ENCODE assay signal across 23 cellular contexts in genomic region chr18:47577520-47577919, GRCh38.
DNase-seq lines count a peak whose midpoint lies in the region; TF ChIP-seq lines count a peak whose summit lies in the region.
"Had no signal": no experiment of that assay in that cellular context is flagged by ENCODE, and none has a peak within 500 bp of the region (broad histone marks: within the 10 kb centered on the region; RNA-seq: fewer than 3 reads in every experiment).

No MANE protein-coding gene starts in this region.

- no peak overlapping the region for H3K14ac ChIP-seq in neuronal stem cell (ENCODE audit: low read length)

- no peaks in the 10 kb centered on the region for H3K36me3 ChIP-seq in OCI-LY3 (replicated peaks; ENCODE audit: low read depth, low read length)
- H3K36me3 ChIP-seq in neuronal stem cell (replicated peaks in 1 of 2; ENCODE audit: control insufficient read depth in 2 of 2, insufficient read depth in 2 of 2, low read length in 2 of 2), result no peaks in the 10 kb centered on the region
- no peaks in the 10 kb centered on the region for H3K36me3 ChIP-seq in endodermal cell (ENCODE audit: control insufficient read depth, insufficient read depth, low read length)
- H3K36me3 ChIP-seq: BE2C, SJSA1 had no signal

- no peaks in the 10 kb centered on the region for H3K9me3 Mint-ChIP-seq in endodermal cell

- no peak overlapping the region for H2BK5ac ChIP-seq in neuronal stem cell (ENCODE audit: low read length)

- no peak overlapping the region for H4K91ac ChIP-seq in neuronal stem cell (ENCODE audit: low read depth, low read length, poor library complexity)

- no peak overlapping the region for H3K4ac ChIP-seq in neuronal stem cell (ENCODE audit: low read length)

- TF ChIP-seq CTCF in OCI-LY3 (IDR thresholded peaks at IDR 0.05; ENCODE audit: low read depth, low read length) (no peak), endodermal cell (conservative IDR thresholded peaks at IDR 0.05) (no peak)

- H3K4me2 ChIP-seq in OCI-LY3 (ENCODE audit: low read length) (peak overlapping the region; percentile 23), neuronal stem cell (ENCODE audit: insufficient read depth, low read length, poor library complexity, severe bottlenecking) (no peak overlapping the region)
- H3K4me2 ChIP-seq: KMS-11 had no signal

- no peaks in the 10 kb centered on the region for H3K79me1 ChIP-seq in neuronal stem cell (ENCODE audit: low read depth, low read length)

- no peak overlapping the region for H3K23ac ChIP-seq in neuronal stem cell (ENCODE audit: low read depth, low read length, poor library complexity)

- H3K4me1 ChIP-seq in OCI-LY3 (ENCODE audit: low read length), result peaks cover 5% of the 10 kb centered on the region; the same call in 1 of the 2 replicates
- H3K4me1 ChIP-seq in neuronal stem cell (ENCODE audit: control insufficient read depth in 2 of 2, insufficient read depth in 1 of 2, low read depth in 1 of 2, low read length in 2 of 2), result peaks cover 0 to 5% of the 10 kb centered on the region in 2 donors
- peaks cover 9% of the 10 kb centered on the region for H3K4me1 ChIP-seq in endodermal cell (ENCODE audit: control insufficient read depth, insufficient read depth, low read length)
- H3K4me1 ChIP-seq: BE2C, SJSA1 had no signal

- no peak overlapping the region for H3K27ac Mint-ChIP-seq in endodermal cell
- H3K27ac Mint-ChIP-seq: CD14-positive monocyte; CD8-positive, alpha-beta memory T cell; IgD-negative memory B cell had no signal

- H3K4me3 Mint-ChIP-seq in endodermal cell, result no peak overlapping the region
- H3K4me3 Mint-ChIP-seq: CD14-positive monocyte; CD8-positive, alpha-beta memory T cell; IgD-negative memory B cell had no signal

- H3K27ac ChIP-seq in OCI-LY3 (ENCODE audit: low read length), result no peak overlapping the region
- no peak overlapping the region for H3K27ac ChIP-seq in neuronal stem cell (replicated peaks; ENCODE audit: low read length)
- no peak overlapping the region for H3K27ac ChIP-seq in endodermal cell (ENCODE audit: low read depth, low read length)
- no peak overlapping the region for H3K27ac ChIP-seq in substantia nigra (ENCODE audit: low read depth, low read length, poor library complexity, severe bottlenecking)
- H3K27ac ChIP-seq: 22Rv1, KMS-11, SJSA1 had no signal

- H3K27me3 Mint-ChIP-seq in endodermal cell (ENCODE audit: insufficient read depth), result peaks cover 3% of the 10 kb centered on the region

- H3K27me3 ChIP-seq in OCI-LY3 (ENCODE audit: low read depth, low read length), result peaks cover 16% of the 10 kb centered on the region; the same call in 1 of the 2 replicates
- no peaks in the 10 kb centered on the region for H3K27me3 ChIP-seq in neuronal stem cell (ENCODE audit: control insufficient read depth in 3 of 3, insufficient read depth in 3 of 3, low read depth in 1 of 3, low read length in 3 of 3)
- no peaks in the 10 kb centered on the region for H3K27me3 ChIP-seq in endodermal cell (ENCODE audit: control insufficient read depth, insufficient read depth, low read length, poor library complexity, severe bottlenecking)
- H3K27me3 ChIP-seq: BE2C had no signal

- H3K36me3 Mint-ChIP-seq in endodermal cell (ENCODE audit: low read depth), result no peaks in the 10 kb centered on the region
- H3K36me3 Mint-ChIP-seq: CD14-positive monocyte; CD8-positive, alpha-beta memory T cell had no signal

- H3K18ac ChIP-seq in neuronal stem cell (ENCODE audit: low read length), result no peak overlapping the region

- WGBS in neuronal stem cell (ENCODE audit: extremely low coverage in 2 of 2, insufficient read length in 2 of 2, insufficient replicate concordance in 1 of 2), 2 donors, result no CpG with 5 or more reads among the region's 7 CpGs
- 63 to 64% methylated on average over 5 to 7 of the region's 7 CpGs for WGBS in endodermal cell (ENCODE audit: insufficient coverage in 1 of 2, insufficient read length in 1 of 2), 2 experiments

- H2BK12ac ChIP-seq in neuronal stem cell (ENCODE audit: low read length), result no peak overlapping the region

- H3K9ac ChIP-seq in OCI-LY3 (ENCODE audit: low read length), result no peak overlapping the region
- H3K9ac ChIP-seq in neuronal stem cell (ENCODE audit: low read depth, low read length, poor library complexity), result no peak overlapping the region
- H3K9ac ChIP-seq in endodermal cell (ENCODE audit: extremely low read depth, low read length, poor library complexity, severe bottlenecking), result no peak overlapping the region
- H3K9ac ChIP-seq: KMS-11 had no signal

- peaks cover 44% of the 10 kb centered on the region for H3K4me1 Mint-ChIP-seq in endodermal cell
- H3K4me1 Mint-ChIP-seq: CD14-positive monocyte; CD8-positive, alpha-beta memory T cell; IgD-negative memory B cell had no signal

- H4K8ac ChIP-seq in neuronal stem cell (ENCODE audit: low read depth, low read length), result no peak overlapping the region

- no peaks in the 10 kb centered on the region for H3K9me3 ChIP-seq in OCI-LY3 (ENCODE audit: insufficient read depth, low read length)
- H3K9me3 ChIP-seq in neuronal stem cell (replicated peaks in 1 of 2; ENCODE audit: control insufficient read depth in 2 of 2, insufficient read depth in 1 of 2, low read depth in 1 of 2, low read length in 2 of 2), result no peaks in the 10 kb centered on the region
- H3K9me3 ChIP-seq in endodermal cell (ENCODE audit: control insufficient read depth, low read length), result no peaks in the 10 kb centered on the region
- H3K9me3 ChIP-seq: BE2C, SJSA1 had no signal

- DNase-seq in NCI-H1436 (lab: John Stamatoyannopoulos, UW) (peak; percentile 24), NCI-H1436 treated with DMSO at 0.1 percent for 48 hours (lab: John Stamatoyannopoulos, UW) (no peak), iPS-NIHi11 (ENCODE audit: low spot score) (peak; percentile 36), neuronal stem cell (ENCODE audit: low spot score) (no peak), endodermal cell (no peak), substantia nigra (lab: John Stamatoyannopoulos, UW) (no peak)
- DNase-seq in effector CD8-positive, alpha-beta T cell (lab: John Stamatoyannopoulos, UW), result no peak
- DNase-seq: BE2C; CD8-positive, alpha-beta memory T cell; DMS79 treated with DMSO at 0.1 percent for 48 hours; HCEC 1CT; MM.1S; NCI-H1694 treated with DMSO at 0.1 percent for 48 hours; NCI-H2081 treated with DMSO at 0.1 percent for 48 hours; NCI-H526 treated with DMSO at 0.1 percent for 48 hours; Right ventricle myocardium superior; RPMI8226 had no signal

- no peaks in the 10 kb centered on the region for H4K20me1 ChIP-seq in OCI-LY3 (ENCODE audit: insufficient read depth, low read length)

- no peak overlapping the region for H2AK5ac ChIP-seq in neuronal stem cell (ENCODE audit: low read depth, low read length)

- H3K4me3 ChIP-seq in OCI-LY3 (ENCODE audit: low read length) (no peak overlapping the region), neuronal stem cell (ENCODE audit: low read length in 2 of 2) (no peak overlapping the region), endodermal cell (ENCODE audit: low read length) (no peak overlapping the region)
- H3K4me3 ChIP-seq: SJSA1 had no signal

- no peak overlapping the region for H2BK15ac ChIP-seq in neuronal stem cell (ENCODE audit: low read length)

- no peaks in the 10 kb centered on the region for H3K79me2 ChIP-seq in OCI-LY3 (ENCODE audit: low read length)

- H2AFZ ChIP-seq in OCI-LY3 (ENCODE audit: low read depth, low read length) (peak overlapping the region; percentile 65), neuronal stem cell (ENCODE audit: low read length) (peak overlapping the region; percentile 65)

- no peak overlapping the region for H2BK120ac ChIP-seq in neuronal stem cell (ENCODE audit: low read depth, low read length)

Comparison
In these comparisons a context has a peak if more than half of its experiments do, and no peak if none do; other contexts are left out.
1. DNase-seq: peak in NCI-H1436 (single experiment) and iPS-NIHi11 (single experiment); none in NCI-H1436 treated with DMSO at 0.1 percent for 48 hours (single experiment), neuronal stem cell (single experiment), endodermal cell (single experiment), effector CD8-positive, alpha-beta T cell (single experiment) and substantia nigra (0 of 49).